In genomic region chr6:34000281-34000680, GRCh38 we compare ENCODE assay signal across 27 cellular contexts.
"Had no signal": no experiment of that assay in that cellular context is flagged by ENCODE, and none has a peak within 500 bp of the region (broad histone marks: within the 10 kb centered on the region; RNA-seq: fewer than 3 reads in every experiment).

No MANE protein-coding gene starts in this region.

- H2AFZ ChIP-seq: parathyroid adenoma had no signal

- H3K4me3 ChIP-seq: left ventricle myocardium inferior, mucosa of descending colon, prostate gland, skin epidermis, suprapubic skin, thoracic aorta, tibial artery, uterus had no signal

- H3K9ac ChIP-seq: parathyroid adenoma had no signal

- H3K36me3 Mint-ChIP-seq: stimulated activated effector memory CD8-positive, alpha-beta T cell treated with anti-CD3 and anti-CD28 coated beads, Interleukin-12 subunit alpha, Interleukin-12 subunit beta, amount 100 ng/mL, for 72 hours had no signal

- FAIRE-seq: islet of Langerhans had no signal

- DNase-seq: hypothalamus; immature natural killer cell; left ventricle myocardium inferior; midbrain; mucosa of descending colon; naive thymus-derived CD4-positive, alpha-beta T cell; occipital lobe; retina; right cardiac atrium; stimulated activated CD4-positive, alpha-beta T cell treated with anti-CD3 and anti-CD28 coated beads, Interleukin-4, amount 100 ng/mL, for 24 hours; stimulated activated naive CD4-positive, alpha-beta T cell; tibial artery; trophoblast cell; uterus had no signal

- H3K27me3 Mint-ChIP-seq: stimulated activated naive CD8-positive, alpha-beta T cell treated with anti-CD3 and anti-CD28 coated beads, Interleukin-15, Interleukin-2, amounts not matched to agents 100 ng/mL and 50 ng/mL, for 24 hours had no signal

- H3K4me1 ChIP-seq: left ventricle myocardium inferior, parathyroid adenoma, tibial artery, uterus had no signal

- H3K27ac Mint-ChIP-seq: immature natural killer cell; memory B cell; naive thymus-derived CD4-positive, alpha-beta T cell; natural killer cell treated with Interleukin-12 subunit alpha and Interleukin-12 subunit beta and Interleukin-15 and Interleukin-18, amount 100 ng/mL, for 72 hours; stimulated activated effector memory CD8-positive, alpha-beta T cell treated with anti-CD3 and anti-CD28 coated beads, Interleukin-12 subunit alpha, Interleukin-12 subunit beta, amount 100 ng/mL, for 72 hours; stimulated activated naive CD8-positive, alpha-beta T cell treated with anti-CD3 and anti-CD28 coated beads, Interleukin-15, Interleukin-2, amounts not matched to agents 100 ng/mL and 50 ng/mL, for 24 hours had no signal

- H3K4me3 Mint-ChIP-seq: immature natural killer cell; memory B cell; naive thymus-derived CD4-positive, alpha-beta T cell; natural killer cell treated with Interleukin-12 subunit alpha and Interleukin-12 subunit beta and Interleukin-15 and Interleukin-18, amount 100 ng/mL, for 72 hours; neural crest cell; stimulated activated effector memory CD8-positive, alpha-beta T cell treated with anti-CD3 and anti-CD28 coated beads, Interleukin-12 subunit alpha, Interleukin-12 subunit beta, amount 100 ng/mL, for 72 hours; stimulated activated naive CD8-positive, alpha-beta T cell treated with anti-CD3 and anti-CD28 coated beads, Interleukin-15, Interleukin-2, amounts not matched to agents 100 ng/mL and 50 ng/mL, for 24 hours had no signal

- H3K9me3 ChIP-seq: mucosa of descending colon, neutrophil, prostate gland, suprapubic skin, uterus had no signal

- H3K27me3 ChIP-seq: uterus had no signal

- H3K36me3 ChIP-seq: left ventricle myocardium inferior, neutrophil, prostate gland, suprapubic skin, thoracic aorta, tibial artery, uterus had no signal

- H3K27ac ChIP-seq: left ventricle myocardium inferior, neutrophil, parathyroid adenoma, prostate gland, skin epidermis, suprapubic skin, thoracic aorta, tibial artery, uterus had no signal

- H3K4me1 Mint-ChIP-seq: immature natural killer cell; memory B cell; stimulated activated effector memory CD8-positive, alpha-beta T cell treated with anti-CD3 and anti-CD28 coated beads, Interleukin-12 subunit alpha, Interleukin-12 subunit beta, amount 100 ng/mL, for 72 hours had no signal

- ATAC-seq: mucosa of descending colon; naive thymus-derived CD4-positive, alpha-beta T cell; natural killer cell treated with Interleukin-12 subunit alpha and Interleukin-12 subunit beta and Interleukin-15 and Interleukin-18, amount 100 ng/mL, for 72 hours; right cardiac atrium; sciatic nerve; stimulated activated effector memory CD8-positive, alpha-beta T cell treated with anti-CD3 and anti-CD28 coated beads, Interleukin-12 subunit alpha, Interleukin-12 subunit beta, amount 100 ng/mL, for 72 hours had no signal

- H3K9me3 Mint-ChIP-seq: natural killer cell treated with Interleukin-12 subunit alpha and Interleukin-12 subunit beta and Interleukin-15 and Interleukin-18, amount 100 ng/mL, for 72 hours; stimulated activated naive CD8-positive, alpha-beta T cell treated with anti-CD3 and anti-CD28 coated beads, Interleukin-15, Interleukin-2, amounts not matched to agents 100 ng/mL and 50 ng/mL, for 24 hours had no signal
